In the genomic region with DNA sequence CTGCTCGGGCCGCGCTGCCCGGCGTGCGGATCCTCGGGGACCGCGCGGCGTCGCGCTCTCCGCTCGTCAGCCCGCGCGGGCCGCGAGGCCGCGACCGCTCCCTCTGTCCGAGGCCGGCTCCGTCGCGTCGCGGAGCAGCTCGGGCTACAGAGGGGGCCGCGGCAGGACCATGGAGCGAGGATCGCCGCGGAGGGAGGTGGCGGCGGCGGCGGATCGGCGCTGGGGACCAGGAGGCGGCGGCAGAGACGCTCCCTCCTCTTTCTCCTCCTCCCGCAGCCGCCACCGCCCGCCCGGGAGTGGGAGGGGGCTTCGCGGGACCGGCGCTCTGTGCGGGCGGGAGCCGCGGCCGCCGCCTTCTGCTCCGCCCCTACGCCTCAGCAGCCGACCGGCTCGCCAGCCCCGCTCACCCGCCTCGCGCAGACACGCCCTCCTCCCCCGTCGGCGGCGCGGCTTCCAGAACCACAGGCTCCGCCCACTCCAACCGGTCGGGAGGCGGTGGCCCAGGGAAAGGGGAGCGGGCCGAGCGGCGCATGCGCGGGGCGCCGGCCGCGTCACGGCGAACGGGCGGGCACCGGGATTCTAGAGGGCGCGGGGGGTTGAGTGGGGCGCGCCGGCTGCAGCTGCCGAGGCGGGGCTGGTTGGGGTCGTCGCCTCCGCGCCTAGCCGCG, we compare ENCODE assay signal across 8 cellular contexts. TPM values are rescaled to one million over a fixed set of nuclear protein-coding genes. Genes with fewer than 3 reads are reported as not detected.
DNase-seq lines count a peak whose midpoint lies in the region; ATAC-seq and TF ChIP-seq lines count a peak whose summit lies in the region.

A gene with protein sequence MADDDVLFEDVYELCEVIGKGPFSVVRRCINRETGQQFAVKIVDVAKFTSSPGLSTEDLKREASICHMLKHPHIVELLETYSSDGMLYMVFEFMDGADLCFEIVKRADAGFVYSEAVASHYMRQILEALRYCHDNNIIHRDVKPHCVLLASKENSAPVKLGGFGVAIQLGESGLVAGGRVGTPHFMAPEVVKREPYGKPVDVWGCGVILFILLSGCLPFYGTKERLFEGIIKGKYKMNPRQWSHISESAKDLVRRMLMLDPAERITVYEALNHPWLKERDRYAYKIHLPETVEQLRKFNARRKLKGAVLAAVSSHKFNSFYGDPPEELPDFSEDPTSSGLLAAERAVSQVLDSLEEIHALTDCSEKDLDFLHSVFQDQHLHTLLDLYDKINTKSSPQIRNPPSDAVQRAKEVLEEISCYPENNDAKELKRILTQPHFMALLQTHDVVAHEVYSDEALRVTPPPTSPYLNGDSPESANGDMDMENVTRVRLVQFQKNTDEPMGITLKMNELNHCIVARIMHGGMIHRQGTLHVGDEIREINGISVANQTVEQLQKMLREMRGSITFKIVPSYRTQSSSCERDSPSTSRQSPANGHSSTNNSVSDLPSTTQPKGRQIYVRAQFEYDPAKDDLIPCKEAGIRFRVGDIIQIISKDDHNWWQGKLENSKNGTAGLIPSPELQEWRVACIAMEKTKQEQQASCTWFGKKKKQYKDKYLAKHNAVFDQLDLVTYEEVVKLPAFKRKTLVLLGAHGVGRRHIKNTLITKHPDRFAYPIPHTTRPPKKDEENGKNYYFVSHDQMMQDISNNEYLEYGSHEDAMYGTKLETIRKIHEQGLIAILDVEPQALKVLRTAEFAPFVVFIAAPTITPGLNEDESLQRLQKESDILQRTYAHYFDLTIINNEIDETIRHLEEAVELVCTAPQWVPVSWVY (minus strand): TSS at position 298 of the 668 bp plus-strand sequence. CDS start 566 bp downstream, outside the sequence.

- no peaks in the 10 kb centered on the region for H3K36me3 ChIP-seq in GM06990 (ENCODE audit: control insufficient read depth, insufficient read depth, low read length)
- no peaks in the 10 kb centered on the region for H3K36me3 ChIP-seq in gastroesophageal sphincter

- CTCF ChIA-PET in activated naive CD4-positive, alpha-beta T cell treated with anti-CD3 and anti-CD28 coated beads for 36 hours (lab: Charles Lee), result interaction anchor here (0.8 kb wide), 1 partner anchor 125 kb away, joined by 3 read pairs; no protein-coding TSS in a partner anchor

- H3K27ac ChIP-seq in gastroesophageal sphincter, result peak within 1 kb of the TSS; percentile 86 to 93 (median 90)

- peak; percentile 88 for ATAC-seq in HG02588 (IDR thresholded peaks at IDR 0.05; ENCODE audit: unreplicated experiment)
- ATAC-seq in gastroesophageal sphincter, result peak; percentile 96

- H3K9me3 Mint-ChIP-seq in activated naive CD4-positive, alpha-beta T cell treated with anti-CD3 and anti-CD28 coated beads for 36 hours, result no peaks in the 10 kb centered on the region

- TF ChIP-seq EP300 in gastroesophageal sphincter (IDR thresholded peaks at IDR 0.05), result no peak

- peaks cover 25% of the 10 kb centered on the region for H3K4me1 Mint-ChIP-seq in activated naive CD4-positive, alpha-beta T cell treated with anti-CD3 and anti-CD28 coated beads for 36 hours (ENCODE audit: low read depth)

- H3K27me3 ChIP-seq in GM06990 (replicated peaks; ENCODE audit: control insufficient read depth, insufficient read depth, low read length) (no peaks in the 10 kb centered on the region; the same call in 1 of the 2 replicates), gastroesophageal sphincter (no peaks in the 10 kb centered on the region)

- TF ChIP-seq POLR2A in gastroesophageal sphincter (IDR thresholded peaks at IDR 0.05), result peak; percentile 61 to 77

- DNase-seq in GM06990 (ENCODE audit: extremely low read depth, insufficient read length) (peak; percentile 83), NCI-H1048 (lab: John Stamatoyannopoulos, UW) (peak; percentile 40), SK-N-DZ (ENCODE audit: low spot score) (peak; percentile 89), non-pigmented ciliary epithelial cell (ENCODE audit: low read depth) (peak; percentile 31)
- peak; percentile 91 for DNase-seq in activated naive CD4-positive, alpha-beta T cell treated with anti-CD3 and anti-CD28 coated beads for 36 hours

- H3K27me3 Mint-ChIP-seq in activated naive CD4-positive, alpha-beta T cell treated with anti-CD3 and anti-CD28 coated beads for 36 hours (ENCODE audit: low read depth), result no peaks in the 10 kb centered on the region

- H3K4me1 ChIP-seq in gastroesophageal sphincter, result peaks cover 0 to 14% (median 0%) of the 10 kb centered on the region in 3 donors

- TF ChIP-seq CTCF in GM06990 (IDR thresholded peaks at IDR 0.05; ENCODE audit: insufficient read depth, low read length, poor library complexity, severe bottlenecking) (no peak), gastroesophageal sphincter (IDR thresholded peaks at IDR 0.05) (no peak), subcutaneous adipose tissue (IDR thresholded peaks at IDR 0.05; ENCODE audit: low read depth) (no peak)

- peak within 1 kb of the TSS; percentile 62 for H3K4me3 ChIP-seq in GM06990 (replicated peaks; ENCODE audit: low read depth, low read length)
- peak within 1 kb of the TSS; percentile 63 to 66 for H3K4me3 ChIP-seq in gastroesophageal sphincter

- H3K4me3 Mint-ChIP-seq in activated naive CD4-positive, alpha-beta T cell treated with anti-CD3 and anti-CD28 coated beads for 36 hours, result peak within 1 kb of the TSS; percentile 82

- H3K36me3 Mint-ChIP-seq in activated naive CD4-positive, alpha-beta T cell treated with anti-CD3 and anti-CD28 coated beads for 36 hours (ENCODE audit: low read depth), result no peaks in the 10 kb centered on the region

- WGBS in gastroesophageal sphincter (ENCODE audit: low coverage in 1 of 2), 2 donors, result no CpG with 5 or more reads among the region's 108 CpGs

- peak within 1 kb of the TSS; percentile 73 for H3K27ac Mint-ChIP-seq in activated naive CD4-positive, alpha-beta T cell treated with anti-CD3 and anti-CD28 coated beads for 36 hours

- H3K9me3 ChIP-seq in gastroesophageal sphincter, result no peaks in the 10 kb centered on the region

- intact Hi-C loops in activated naive CD4-positive, alpha-beta T cell treated with anti-CD3 and anti-CD28 coated beads for 36 hours (cut with micrococcal nuclease), result loop anchor here (2.0 to 10.0 kb wide), 6 partner anchors 125 to 1731 kb away; a partner anchor contains a TSS

RNA-seq across cellular contexts. Expression of the gene that starts here (rescaled TPM):
- polyA plus RNA-seq in SK-N-DZ (2014; cell fraction: cytosol; rRNA removed), result 20.8 and 37.0 TPM in 2 replicates
- 16.3 and 30.5 TPM in 2 replicates for polyA plus RNA-seq in SK-N-DZ (2014; cell fraction: nucleus; rRNA removed)
- 10 to 100 TPM; 15.4 to 18.9 TPM for total RNA-seq in activated naive CD4-positive, alpha-beta T cell treated with anti-CD3 and anti-CD28 coated beads for 36 hours
- total RNA-seq in gastroesophageal sphincter (10 to 100 TPM; 22.6 to 55.0 (median 30.5) TPM), subcutaneous adipose tissue (10 to 100 TPM; 27.4 to 48.1 (median 32.5) TPM)

Comparison
In these comparisons a context has a peak if more than half of its experiments do, and no peak if none do; other contexts are left out.
1. Peak in every context shown above with its lines: DNase-seq, ATAC-seq, H3K4me3 ChIP-seq and H3K27ac ChIP-seq.
2. DNase-seq: peak in every context shown above with its lines; median percentile 91 in activated naive CD4-positive, alpha-beta T cell treated with anti-CD3 and anti-CD28 coated beads for 36 hours; 89 in SK-N-DZ; 83 in GM06990; 40 in NCI-H1048; 31 in non-pigmented ciliary epithelial cell.